24 cellular contexts compared by ENCODE assay signal in genomic region chr3:6781103-6781502, GRCh38.
"Had no signal": no experiment of that assay in that cellular context is flagged by ENCODE, and none has a peak within 500 bp of the region (broad histone marks: within the 10 kb centered on the region; RNA-seq: fewer than 3 reads in every experiment).

No MANE protein-coding gene starts in this region.

- H3K9ac ChIP-seq: SK-N-SH had no signal

- H3K27ac ChIP-seq: brain microvascular endothelial cell, cardiac muscle cell, SJCRH30 had no signal

- H3K9me3 ChIP-seq: SJCRH30, SK-N-SH had no signal

- H3K36me3 ChIP-seq: brain microvascular endothelial cell, cardiac muscle cell, SJCRH30 had no signal

- DNase-seq: activated CD4-positive, alpha-beta T cell treated with anti-CD3 and anti-CD28 coated beads for 48 hours; activated CD4-positive, alpha-beta T cell treated with anti-CD3 and anti-CD28 coated beads, Interleukin-2, amount 50 U/mL, for 4 hours; activated CD4-positive, CD25-positive, alpha-beta regulatory T cell treated with anti-CD3 and anti-CD28 coated beads, Interleukin-2, amount 50 U/mL, for 72 hours; activated CD8-positive, alpha-beta T cell treated with anti-CD3 and anti-CD28 coated beads, Interleukin-2, amount 10 ng/mL, durations not matched to agents 7 days and 5 days; activated effector memory CD4-positive, alpha-beta T cell treated with Interleukin-2 at 50 U/mL for 16 hours; activated naive CD4-positive, alpha-beta T cell; activated T-cell treated with anti-CD3 and anti-CD28 coated beads, Interleukin-2, amount 50 U/mL, for 24 hours; aorta; brain microvascular endothelial cell; MM.1S; NCI-H1105 treated with DMSO at 0.1 percent for 48 hours; NCI-H1436 treated with DMSO at 0.1 percent for 48 hours; NCI-H187; NCI-H2107; NCI-H510A treated with DMSO at 0.1 percent for 48 hours; NCI-H69; NK-92 treated with Interleukin-12 subunit alpha and Interleukin-12 subunit beta, amount 100 ng/mL, for 24 hours; OCI-M1; RPMI8226; SJCRH30; SK-N-SH had no signal

- H3K36me3 Mint-ChIP-seq: activated naive CD4-positive, alpha-beta T cell treated with anti-CD3 and anti-CD28 coated beads, Interleukin-2, amount 50 U/mL, for 24 hours had no signal

- H3K9me3 Mint-ChIP-seq: activated naive CD4-positive, alpha-beta T cell treated with anti-CD3 and anti-CD28 coated beads, Interleukin-2, amount 50 U/mL, for 24 hours; activated T-cell treated with anti-CD3 and anti-CD28 coated beads, Interleukin-2, amount 50 U/mL, for 24 hours had no signal

- H3K27me3 Mint-ChIP-seq: activated naive CD4-positive, alpha-beta T cell treated with anti-CD3 and anti-CD28 coated beads, Interleukin-2, amount 50 U/mL, for 24 hours; activated T-cell treated with anti-CD3 and anti-CD28 coated beads, Interleukin-2, amount 50 U/mL, for 24 hours had no signal

- H3K4me2 ChIP-seq: SK-N-SH had no signal

- H3K27ac Mint-ChIP-seq: activated CD8-positive, alpha-beta T cell treated with anti-CD3 and anti-CD28 coated beads, Interleukin-2, amount 10 ng/mL, durations not matched to agents 7 days and 5 days; activated naive CD4-positive, alpha-beta T cell treated with anti-CD3 and anti-CD28 coated beads, Interleukin-2, amount 50 U/mL, for 24 hours; activated T-cell treated with anti-CD3 and anti-CD28 coated beads, Interleukin-2, amount 50 U/mL, for 24 hours; activated T-helper 1 cell treated with anti-CD3 and anti-CD28 coated beads, Interleukin-12 subunit alpha, Interleukin-12 subunit beta, Interleukin-2, Interleukin-4 antibody, amounts not matched to agents 30 ng/mL and 10 ng/mL and 1 ng/mL, durations not matched to agents 14 hours and 24 hours and 36 hours had no signal

- H3K4me1 Mint-ChIP-seq: activated naive CD4-positive, alpha-beta T cell treated with anti-CD3 and anti-CD28 coated beads, Interleukin-2, amount 50 U/mL, for 24 hours had no signal

- H3K4me1 ChIP-seq: SJCRH30 had no signal

- H3K27me3 ChIP-seq: brain microvascular endothelial cell, cardiac muscle cell, SJCRH30 had no signal

- H3K4me3 ChIP-seq: cardiac muscle cell, SJCRH30 had no signal

- H3K4me3 Mint-ChIP-seq: activated CD8-positive, alpha-beta T cell treated with anti-CD3 and anti-CD28 coated beads, Interleukin-2, amount 10 ng/mL, durations not matched to agents 7 days and 5 days; activated naive CD4-positive, alpha-beta T cell treated with anti-CD3 and anti-CD28 coated beads, Interleukin-2, amount 50 U/mL, for 24 hours; activated T-cell treated with anti-CD3 and anti-CD28 coated beads, Interleukin-2, amount 50 U/mL, for 24 hours; activated T-helper 1 cell treated with anti-CD3 and anti-CD28 coated beads, Interleukin-12 subunit alpha, Interleukin-12 subunit beta, Interleukin-2, Interleukin-4 antibody, amounts not matched to agents 30 ng/mL and 10 ng/mL and 1 ng/mL, durations not matched to agents 14 hours and 24 hours and 36 hours had no signal
